ENCODE assay signal across 1 cellular context in genomic region chr22:33539902-33540751, GRCh38.
A peak's percentile ranks its signal among the peaks of the same experiment; 100 is the strongest.
TF ChIP-seq lines count a peak whose summit lies in the region.

No MANE protein-coding gene starts in this region.

TF ChIP-seq in HepG2, 621 proteins besides CTCF, POLR2A, EP300 and RAD21 (continued from another document and continues in another):
- TF ChIP-seq, protein P1, sequence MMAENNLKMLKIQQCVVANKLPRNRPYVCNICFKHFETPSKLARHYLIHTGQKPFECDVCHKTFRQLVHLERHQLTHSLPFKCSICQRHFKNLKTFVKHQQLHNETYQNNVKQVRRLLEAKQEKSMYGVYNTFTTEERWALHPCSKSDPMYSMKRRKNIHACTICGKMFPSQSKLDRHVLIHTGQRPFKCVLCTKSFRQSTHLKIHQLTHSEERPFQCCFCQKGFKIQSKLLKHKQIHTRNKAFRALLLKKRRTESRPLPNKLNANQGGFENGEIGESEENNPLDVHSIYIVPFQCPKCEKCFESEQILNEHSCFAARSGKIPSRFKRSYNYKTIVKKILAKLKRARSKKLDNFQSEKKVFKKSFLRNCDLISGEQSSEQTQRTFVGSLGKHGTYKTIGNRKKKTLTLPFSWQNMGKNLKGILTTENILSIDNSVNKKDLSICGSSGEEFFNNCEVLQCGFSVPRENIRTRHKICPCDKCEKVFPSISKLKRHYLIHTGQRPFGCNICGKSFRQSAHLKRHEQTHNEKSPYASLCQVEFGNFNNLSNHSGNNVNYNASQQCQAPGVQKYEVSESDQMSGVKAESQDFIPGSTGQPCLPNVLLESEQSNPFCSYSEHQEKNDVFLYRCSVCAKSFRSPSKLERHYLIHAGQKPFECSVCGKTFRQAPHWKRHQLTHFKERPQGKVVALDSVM (CRISPR knock-in tag; IDR thresholded peaks at IDR 0.05), result peak; percentile 63; the same call in 1 of the 2 replicates
- peak; percentile 88; the same call in 1 of the 2 replicates for TF ChIP-seq ZSCAN12 (CRISPR knock-in tag; IDR thresholded peaks at IDR 0.05)
- TF ChIP-seq ZKSCAN5 (CRISPR knock-in tag; IDR thresholded peaks at IDR 0.05), result no peak
- no peak for TF ChIP-seq NFE2L1 (CRISPR knock-in tag; IDR thresholded peaks at IDR 0.05; ENCODE audit: borderline replicate concordance)
- peak; percentile 45; the same call in 1 of the 2 replicates for TF ChIP-seq ZFP1 (CRISPR knock-in tag; IDR thresholded peaks at IDR 0.05)
- peak; percentile 60; the same call in 1 of the 2 replicates for TF ChIP-seq ONECUT2 (CRISPR knock-in tag; IDR thresholded peaks at IDR 0.05)
- TF ChIP-seq HOXA7 (CRISPR knock-in tag; IDR thresholded peaks at IDR 0.05), result no peak
- TF ChIP-seq IKZF4 (CRISPR knock-in tag; IDR thresholded peaks at IDR 0.05; ENCODE audit: borderline replicate concordance, low read depth, not compliant biosample characterization), result no peak
- no peak for TF ChIP-seq PAF1 (CRISPR knock-in tag; IDR thresholded peaks at IDR 0.05)
- peak; percentile 78 for TF ChIP-seq MIER3 (CRISPR knock-in tag; IDR thresholded peaks at IDR 0.05; ENCODE audit: borderline replicate concordance)
- TF ChIP-seq ZNF12 (CRISPR knock-in tag; IDR thresholded peaks at IDR 0.05), result peak; percentile 99
- no peak for TF ChIP-seq ZNF790 (CRISPR knock-in tag; IDR thresholded peaks at IDR 0.05; ENCODE audit: borderline replicate concordance)
- TF ChIP-seq, protein P2, sequence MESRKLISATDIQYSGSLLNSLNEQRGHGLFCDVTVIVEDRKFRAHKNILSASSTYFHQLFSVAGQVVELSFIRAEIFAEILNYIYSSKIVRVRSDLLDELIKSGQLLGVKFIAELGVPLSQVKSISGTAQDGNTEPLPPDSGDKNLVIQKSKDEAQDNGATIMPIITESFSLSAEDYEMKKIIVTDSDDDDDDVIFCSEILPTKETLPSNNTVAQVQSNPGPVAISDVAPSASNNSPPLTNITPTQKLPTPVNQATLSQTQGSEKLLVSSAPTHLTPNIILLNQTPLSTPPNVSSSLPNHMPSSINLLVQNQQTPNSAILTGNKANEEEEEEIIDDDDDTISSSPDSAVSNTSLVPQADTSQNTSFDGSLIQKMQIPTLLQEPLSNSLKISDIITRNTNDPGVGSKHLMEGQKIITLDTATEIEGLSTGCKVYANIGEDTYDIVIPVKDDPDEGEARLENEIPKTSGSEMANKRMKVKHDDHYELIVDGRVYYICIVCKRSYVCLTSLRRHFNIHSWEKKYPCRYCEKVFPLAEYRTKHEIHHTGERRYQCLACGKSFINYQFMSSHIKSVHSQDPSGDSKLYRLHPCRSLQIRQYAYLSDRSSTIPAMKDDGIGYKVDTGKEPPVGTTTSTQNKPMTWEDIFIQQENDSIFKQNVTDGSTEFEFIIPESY (CRISPR knock-in tag; IDR thresholded peaks at IDR 0.05), result no peak; the same call in 1 of the 2 replicates
- peak; percentile 76 for TF ChIP-seq ZMYM4 (CRISPR knock-in tag; IDR thresholded peaks at IDR 0.05)
- TF ChIP-seq WIZ (CRISPR knock-in tag; IDR thresholded peaks at IDR 0.05), result peak; percentile 31; the same call in 1 of the 2 replicates
- TF ChIP-seq SMAD1 (CRISPR knock-in tag; IDR thresholded peaks at IDR 0.05; ENCODE audit: borderline replicate concordance, low read depth), result no peak
- no peak for TF ChIP-seq MLXIP (CRISPR knock-in tag; IDR thresholded peaks at IDR 0.05; ENCODE audit: borderline replicate concordance)
- no peak for TF ChIP-seq NONO (IDR thresholded peaks at IDR 0.05)
- TF ChIP-seq NONO (CRISPR knock-in tag; conservative IDR thresholded peaks at IDR 0.05), result 0 out of 2 replicates have a peak, but pooled peaks have one; percentile 52
- TF ChIP-seq ZNF33A (CRISPR knock-in tag; IDR thresholded peaks at IDR 0.05; ENCODE audit: borderline replicate concordance), result no peak
- 0 out of 2 replicates have a peak, but pooled peaks have one; percentile 33 for TF ChIP-seq IRF9 (CRISPR knock-in tag; IDR thresholded peaks at IDR 0.05; ENCODE audit: borderline replicate concordance)
- TF ChIP-seq, protein P3, sequence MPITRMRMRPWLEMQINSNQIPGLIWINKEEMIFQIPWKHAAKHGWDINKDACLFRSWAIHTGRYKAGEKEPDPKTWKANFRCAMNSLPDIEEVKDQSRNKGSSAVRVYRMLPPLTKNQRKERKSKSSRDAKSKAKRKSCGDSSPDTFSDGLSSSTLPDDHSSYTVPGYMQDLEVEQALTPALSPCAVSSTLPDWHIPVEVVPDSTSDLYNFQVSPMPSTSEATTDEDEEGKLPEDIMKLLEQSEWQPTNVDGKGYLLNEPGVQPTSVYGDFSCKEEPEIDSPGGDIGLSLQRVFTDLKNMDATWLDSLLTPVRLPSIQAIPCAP (CRISPR knock-in tag; IDR thresholded peaks at IDR 0.05; ENCODE audit: low read depth), result no peak
- TF ChIP-seq NFYB (CRISPR knock-in tag; IDR thresholded peaks at IDR 0.05), result no peak
- TF ChIP-seq RNF219 (CRISPR knock-in tag; IDR thresholded peaks at IDR 0.05), result peak; percentile 48; the same call in 1 of the 2 replicates
- TF ChIP-seq MBD4 (IDR thresholded peaks at IDR 0.05; ENCODE audit: borderline replicate concordance, low read length), result no peak
- peak; percentile 48; the same call in 1 of the 2 replicates for TF ChIP-seq FOXP1 (IDR thresholded peaks at IDR 0.05)
- TF ChIP-seq FOXP1 (CRISPR knock-in tag; IDR thresholded peaks at IDR 0.05), result peak; percentile 80
- TF ChIP-seq, protein P4, sequence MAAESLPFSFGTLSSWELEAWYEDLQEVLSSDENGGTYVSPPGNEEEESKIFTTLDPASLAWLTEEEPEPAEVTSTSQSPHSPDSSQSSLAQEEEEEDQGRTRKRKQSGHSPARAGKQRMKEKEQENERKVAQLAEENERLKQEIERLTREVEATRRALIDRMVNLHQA (CRISPR knock-in tag; IDR thresholded peaks at IDR 0.05), result no peak
- no peak for TF ChIP-seq MAFG (CRISPR knock-in tag; IDR thresholded peaks at IDR 0.05)
- TF ChIP-seq, protein P5, sequence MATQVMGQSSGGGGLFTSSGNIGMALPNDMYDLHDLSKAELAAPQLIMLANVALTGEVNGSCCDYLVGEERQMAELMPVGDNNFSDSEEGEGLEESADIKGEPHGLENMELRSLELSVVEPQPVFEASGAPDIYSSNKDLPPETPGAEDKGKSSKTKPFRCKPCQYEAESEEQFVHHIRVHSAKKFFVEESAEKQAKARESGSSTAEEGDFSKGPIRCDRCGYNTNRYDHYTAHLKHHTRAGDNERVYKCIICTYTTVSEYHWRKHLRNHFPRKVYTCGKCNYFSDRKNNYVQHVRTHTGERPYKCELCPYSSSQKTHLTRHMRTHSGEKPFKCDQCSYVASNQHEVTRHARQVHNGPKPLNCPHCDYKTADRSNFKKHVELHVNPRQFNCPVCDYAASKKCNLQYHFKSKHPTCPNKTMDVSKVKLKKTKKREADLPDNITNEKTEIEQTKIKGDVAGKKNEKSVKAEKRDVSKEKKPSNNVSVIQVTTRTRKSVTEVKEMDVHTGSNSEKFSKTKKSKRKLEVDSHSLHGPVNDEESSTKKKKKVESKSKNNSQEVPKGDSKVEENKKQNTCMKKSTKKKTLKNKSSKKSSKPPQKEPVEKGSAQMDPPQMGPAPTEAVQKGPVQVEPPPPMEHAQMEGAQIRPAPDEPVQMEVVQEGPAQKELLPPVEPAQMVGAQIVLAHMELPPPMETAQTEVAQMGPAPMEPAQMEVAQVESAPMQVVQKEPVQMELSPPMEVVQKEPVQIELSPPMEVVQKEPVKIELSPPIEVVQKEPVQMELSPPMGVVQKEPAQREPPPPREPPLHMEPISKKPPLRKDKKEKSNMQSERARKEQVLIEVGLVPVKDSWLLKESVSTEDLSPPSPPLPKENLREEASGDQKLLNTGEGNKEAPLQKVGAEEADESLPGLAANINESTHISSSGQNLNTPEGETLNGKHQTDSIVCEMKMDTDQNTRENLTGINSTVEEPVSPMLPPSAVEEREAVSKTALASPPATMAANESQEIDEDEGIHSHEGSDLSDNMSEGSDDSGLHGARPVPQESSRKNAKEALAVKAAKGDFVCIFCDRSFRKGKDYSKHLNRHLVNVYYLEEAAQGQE (IDR thresholded peaks at IDR 0.05; ENCODE audit: borderline replicate concordance in 1 of 2, low read depth in 1 of 2, low read length in 2 of 2), result peak in 1 of 2 experiments; percentile 71; a peak in 1 of 4 replicates
- no peak for TF ChIP-seq NR3C1 (CRISPR knock-in tag; IDR thresholded peaks at IDR 0.05)
- TF ChIP-seq ZNF577 (CRISPR knock-in tag; IDR thresholded peaks at IDR 0.05; ENCODE audit: borderline replicate concordance, low read depth), result no peak
- TF ChIP-seq SMARCE1 (IDR thresholded peaks at IDR 0.05; ENCODE audit: borderline replicate concordance), result no peak
- TF ChIP-seq, protein P6, sequence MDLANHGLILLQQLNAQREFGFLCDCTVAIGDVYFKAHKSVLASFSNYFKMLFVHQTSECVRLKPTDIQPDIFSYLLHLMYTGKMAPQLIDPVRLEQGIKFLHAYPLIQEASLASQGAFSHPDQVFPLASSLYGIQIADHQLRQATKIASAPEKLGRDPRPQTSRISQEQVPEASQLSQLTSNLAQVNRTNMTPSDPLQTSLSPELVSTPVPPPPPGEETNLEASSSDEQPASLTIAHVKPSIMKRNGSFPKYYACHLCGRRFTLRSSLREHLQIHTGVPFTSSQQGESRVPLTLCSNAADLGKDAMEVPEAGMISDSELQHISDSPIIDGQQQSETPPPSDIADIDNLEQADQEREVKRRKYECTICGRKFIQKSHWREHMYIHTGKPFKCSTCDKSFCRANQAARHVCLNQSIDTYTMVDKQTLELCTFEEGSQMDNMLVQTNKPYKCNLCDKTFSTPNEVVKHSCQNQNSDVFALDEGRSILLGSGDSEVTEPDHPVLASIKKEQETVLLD (CRISPR knock-in tag; IDR thresholded peaks at IDR 0.05; ENCODE audit: low read depth), result no peak
- TF ChIP-seq ZSCAN20 (CRISPR knock-in tag; IDR thresholded peaks at IDR 0.05; ENCODE audit: borderline replicate concordance), result no peak
- no peak for TF ChIP-seq ZSCAN22 (CRISPR knock-in tag; IDR thresholded peaks at IDR 0.05)
- peak; percentile 9; the same call in 1 of the 2 replicates for TF ChIP-seq ARNT2 (CRISPR knock-in tag; IDR thresholded peaks at IDR 0.05; ENCODE audit: low read depth)
- TF ChIP-seq, protein P7, sequence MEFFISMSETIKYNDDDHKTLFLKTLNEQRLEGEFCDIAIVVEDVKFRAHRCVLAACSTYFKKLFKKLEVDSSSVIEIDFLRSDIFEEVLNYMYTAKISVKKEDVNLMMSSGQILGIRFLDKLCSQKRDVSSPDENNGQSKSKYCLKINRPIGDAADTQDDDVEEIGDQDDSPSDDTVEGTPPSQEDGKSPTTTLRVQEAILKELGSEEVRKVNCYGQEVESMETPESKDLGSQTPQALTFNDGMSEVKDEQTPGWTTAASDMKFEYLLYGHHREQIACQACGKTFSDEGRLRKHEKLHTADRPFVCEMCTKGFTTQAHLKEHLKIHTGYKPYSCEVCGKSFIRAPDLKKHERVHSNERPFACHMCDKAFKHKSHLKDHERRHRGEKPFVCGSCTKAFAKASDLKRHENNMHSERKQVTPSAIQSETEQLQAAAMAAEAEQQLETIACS (CRISPR knock-in tag; IDR thresholded peaks at IDR 0.05), result no peak
- TF ChIP-seq ZNF746 (CRISPR knock-in tag; IDR thresholded peaks at IDR 0.05), result peak; percentile 60; the same call in 1 of the 2 replicates
- TF ChIP-seq ZNF75D (CRISPR knock-in tag; IDR thresholded peaks at IDR 0.05; ENCODE audit: borderline replicate concordance), result no peak
- TF ChIP-seq ZNF354B (CRISPR knock-in tag; IDR thresholded peaks at IDR 0.05), result no peak
